Comparison of ENCODE assay signal across 15 cellular contexts in genomic region chr6:53623497-53623896, GRCh38. TPM values are rescaled to one million over a fixed set of nuclear protein-coding genes. Genes with fewer than 3 reads are reported as not detected.
DNase-seq lines count a peak whose midpoint lies in the region; ATAC-seq, FAIRE-seq and TF ChIP-seq lines count a peak whose summit lies in the region.
"Had no signal": no experiment of that assay in that cellular context is flagged by ENCODE, and none has a peak within 500 bp of the region (broad histone marks: within the 10 kb centered on the region; RNA-seq: fewer than 3 reads in every experiment).

No MANE protein-coding gene starts in this region.

- H3K27me3 Mint-ChIP-seq in CD14-positive monocyte (ENCODE audit: low read depth in 3 of 3), result no peaks in the 10 kb centered on the region

- WGBS in small intestine, 3 donors, result 60 to 91% (median 77%) methylated on average over 5 of the region's 5 CpGs

- no peak overlapping the region for H3K4me3 Mint-ChIP-seq in CD14-positive monocyte
- H3K4me3 Mint-ChIP-seq: activated CD4-positive, alpha-beta memory T cell treated with anti-CD3 and anti-CD28 coated beads, Interleukin-2, amount 10 ng/mL, durations not matched to agents 7 days and 5 days; activated naive CD4-positive, alpha-beta T cell treated with anti-CD3 and anti-CD28 coated beads, Interleukin-2, amount 50 U/mL, for 24 hours had no signal

- ATAC-seq in lower lobe of right lung, result peak; percentile 85 to 88

- peak overlapping the region; percentile 37; the same call in 1 of the 2 replicates for H2AFZ ChIP-seq in Loucy (ENCODE audit: low read length)
- H2AFZ ChIP-seq: hepatocyte had no signal

- H3K9me2 ChIP-seq in Loucy (replicated peaks; ENCODE audit: low read depth, low read length), result no peaks in the 10 kb centered on the region

- H3K4me3 ChIP-seq in Loucy (ENCODE audit: low read length, poor library complexity, severe bottlenecking), result no peak overlapping the region
- no peak overlapping the region for H3K4me3 ChIP-seq in lower lobe of right lung
- no peak overlapping the region for H3K4me3 ChIP-seq in small intestine (ENCODE audit: low read depth in 1 of 2, low read length in 2 of 2)
- no peak overlapping the region for H3K4me3 ChIP-seq in kidney (ENCODE audit: low read length in 2 of 2)
- no peak overlapping the region for H3K4me3 ChIP-seq in H7 (ENCODE audit: insufficient read depth, low read depth, low read length)
- H3K4me3 ChIP-seq: hepatocyte, uterus had no signal

- peaks cover 24% of the 10 kb centered on the region for H3K4me1 ChIP-seq in Loucy (ENCODE audit: insufficient read depth, low read length, poor library complexity, severe bottlenecking)
- peaks cover 15% of the 10 kb centered on the region for H3K4me1 ChIP-seq in lower lobe of right lung
- H3K4me1 ChIP-seq in small intestine (ENCODE audit: control insufficient read depth in 2 of 2, insufficient read depth in 1 of 2, low read depth in 1 of 2, low read length in 1 of 2), result no peaks in the 10 kb centered on the region
- no peaks in the 10 kb centered on the region for H3K4me1 ChIP-seq in kidney (ENCODE audit: control insufficient read depth in 1 of 2, insufficient read depth in 1 of 2, low read depth in 1 of 2, low read length in 2 of 2)
- H3K4me1 ChIP-seq: uterus had no signal

- H3K36me3 ChIP-seq in Loucy (ENCODE audit: insufficient read depth, low read length) (no peaks in the 10 kb centered on the region), lower lobe of right lung (no peaks in the 10 kb centered on the region), small intestine (ENCODE audit: control insufficient read depth in 2 of 2, insufficient read depth in 2 of 2, low read length in 2 of 2) (no peaks in the 10 kb centered on the region), kidney (ENCODE audit: control insufficient read depth in 1 of 2, insufficient read depth in 2 of 2, low read length in 2 of 2) (no peaks in the 10 kb centered on the region), H7 (replicated peaks; ENCODE audit: control insufficient read depth, insufficient read depth, low read length) (no peaks in the 10 kb centered on the region)
- H3K36me3 ChIP-seq: uterus had no signal

- DNase-seq in CD14-positive monocyte (ENCODE audit: low spot score) (no peak), amniotic epithelial cell (ENCODE audit: low read depth) (peak; percentile 34), lower lobe of right lung (no peak), small intestine (no peak), kidney (no peak), middle frontal gyrus (ENCODE audit: extremely low spot score, low spot score) (no peak), H7 (no peak)
- DNase-seq: activated CD4-positive, alpha-beta memory T cell treated with anti-CD3 and anti-CD28 coated beads, Interleukin-2, amount 10 ng/mL, durations not matched to agents 7 days and 5 days; NCI-H1092 treated with DMSO at 0.1 percent for 48 hours; NCI-H82; T-helper 1 cell; uterus had no signal

- no peaks in the 10 kb centered on the region for H3K79me2 ChIP-seq in Loucy (ENCODE audit: insufficient read depth, low read length)
- H3K79me2 ChIP-seq: hepatocyte had no signal

- H3K9me3 Mint-ChIP-seq in CD14-positive monocyte, result no peaks in the 10 kb centered on the region
- H3K9me3 Mint-ChIP-seq: activated CD4-positive, alpha-beta memory T cell treated with anti-CD3 and anti-CD28 coated beads, Interleukin-2, amount 10 ng/mL, durations not matched to agents 7 days and 5 days; activated naive CD4-positive, alpha-beta T cell treated with anti-CD3 and anti-CD28 coated beads, Interleukin-2, amount 50 U/mL, for 24 hours had no signal

- peak overlapping the region; percentile 29 for H3K27ac ChIP-seq in lower lobe of right lung
- H3K27ac ChIP-seq in small intestine (ENCODE audit: low read depth in 1 of 2, low read length in 1 of 2), result no peak overlapping the region
- no peak overlapping the region for H3K27ac ChIP-seq in kidney (ENCODE audit: low read depth in 2 of 2, low read length in 2 of 2)
- H3K27ac ChIP-seq: hepatocyte, uterus had no signal

- no peaks in the 10 kb centered on the region for H3K9me3 ChIP-seq in Loucy (ENCODE audit: insufficient read depth, low read depth, low read length)
- no peaks in the 10 kb centered on the region for H3K9me3 ChIP-seq in lower lobe of right lung
- H3K9me3 ChIP-seq in small intestine (ENCODE audit: control insufficient read depth, low read depth), result no peaks in the 10 kb centered on the region
- no peaks in the 10 kb centered on the region for H3K9me3 ChIP-seq in kidney (ENCODE audit: control insufficient read depth in 1 of 2, low read length in 2 of 2)
- H3K9me3 ChIP-seq: uterus had no signal

- no peaks in the 10 kb centered on the region for H4K20me1 ChIP-seq in Loucy (ENCODE audit: insufficient read depth, low read length, poor library complexity, severe bottlenecking)

- no peaks in the 10 kb centered on the region for H3F3A ChIP-seq in Loucy (ENCODE audit: low read depth)

- no peaks in the 10 kb centered on the region for H3K27me3 ChIP-seq in Loucy (ENCODE audit: insufficient read depth, low read length, poor library complexity, severe bottlenecking)
- H3K27me3 ChIP-seq in lower lobe of right lung (ENCODE audit: low read depth), result peaks cover 7% of the 10 kb centered on the region
- no peaks in the 10 kb centered on the region for H3K27me3 ChIP-seq in small intestine (ENCODE audit: control insufficient read depth in 2 of 2, insufficient read depth in 2 of 2, low read length in 2 of 2)
- H3K27me3 ChIP-seq in H7 (ENCODE audit: control insufficient read depth, insufficient read depth, low read length), result no peaks in the 10 kb centered on the region
- H3K27me3 ChIP-seq: hepatocyte, uterus had no signal

- no peak for TF ChIP-seq CTCF in CD14-positive monocyte (IDR thresholded peaks at IDR 0.05)
- no peak for TF ChIP-seq CTCF in Loucy (conservative IDR thresholded peaks at IDR 0.05; ENCODE audit: low read length)
- TF ChIP-seq CTCF in lower lobe of right lung (IDR thresholded peaks at IDR 0.05), result no peak
- no peak for TF ChIP-seq CTCF in kidney (IDR thresholded peaks at IDR 0.05; ENCODE audit: borderline replicate concordance, extremely low read depth, insufficient read depth)

- no peak overlapping the region for H3K9ac ChIP-seq in Loucy (ENCODE audit: low read depth, low read length, poor library complexity, severe bottlenecking)
- H3K9ac ChIP-seq in kidney (ENCODE audit: low read length in 2 of 2), result no peak overlapping the region

- H3K27ac Mint-ChIP-seq in CD14-positive monocyte, result peak overlapping the region; percentile 41 to 79 (median 60)
- H3K27ac Mint-ChIP-seq: activated CD4-positive, alpha-beta memory T cell treated with anti-CD3 and anti-CD28 coated beads, Interleukin-2, amount 10 ng/mL, durations not matched to agents 7 days and 5 days; activated naive CD4-positive, alpha-beta T cell treated with anti-CD3 and anti-CD28 coated beads, Interleukin-2, amount 50 U/mL, for 24 hours had no signal

- no peaks in the 10 kb centered on the region for H3K36me3 Mint-ChIP-seq in CD14-positive monocyte
- H3K36me3 Mint-ChIP-seq: activated naive CD4-positive, alpha-beta T cell treated with anti-CD3 and anti-CD28 coated beads, Interleukin-2, amount 50 U/mL, for 24 hours had no signal

- H3K4me1 Mint-ChIP-seq in CD14-positive monocyte, result peaks cover 22% of the 10 kb centered on the region
- H3K4me1 Mint-ChIP-seq: activated CD4-positive, alpha-beta memory T cell treated with anti-CD3 and anti-CD28 coated beads, Interleukin-2, amount 10 ng/mL, durations not matched to agents 7 days and 5 days; activated naive CD4-positive, alpha-beta T cell treated with anti-CD3 and anti-CD28 coated beads, Interleukin-2, amount 50 U/mL, for 24 hours had no signal

- intact Hi-C loops in CD14-positive monocyte (cut with micrococcal nuclease), result no loop called here
- intact Hi-C loops in lower lobe of right lung (cut with DNase I), result no loop called here
- intact Hi-C loops in kidney (cut with DNase I), result no loop called here

- no peak overlapping the region for H3K4me2 ChIP-seq in Loucy (ENCODE audit: low read depth, low read length, poor library complexity, severe bottlenecking)
- H3K4me2 ChIP-seq: hepatocyte had no signal

- FAIRE-seq in small intestine (lab: Jason Lieb, UNC), result no peak
- no peak for FAIRE-seq in kidney (lab: Jason Lieb, UNC)

RNA-seq across cellular contexts. Expression of gene KLHL31, which starts 42.1 kb away (rescaled TPM):
- polyA plus RNA-seq in CD14-positive monocyte (not detected), small intestine (under 1 TPM; 0.22 to 0.57 (median 0.27) TPM), kidney (ENCODE audit: insufficient read depth, low read depth, low replicate concordance) (0.22 TPM)
- total RNA-seq in lower lobe of right lung (0.62 TPM), kidney (0.25 TPM)
- 0.14 and 0.22 TPM in 2 replicates for total RNA-seq in H7 (2014; rRNA removed; shearing (Covaris generic))
